7 cellular contexts compared by ENCODE assay signal in genomic region chr11:62337682-62338181, GRCh38. TPM values are rescaled to one million over a fixed set of nuclear protein-coding genes. Genes with fewer than 3 reads are reported as not detected.
DNase-seq lines count a peak whose midpoint lies in the region; ATAC-seq and TF ChIP-seq lines count a peak whose summit lies in the region.

No MANE protein-coding gene starts in this region.

- H3K4me3 ChIP-seq in GM06990 (replicated peaks; ENCODE audit: low read depth, low read length) = peak overlapping the region; percentile 76
- no peak overlapping the region for H3K4me3 ChIP-seq in KMS-11 (IDR thresholded peaks at IDR 0.05; ENCODE audit: insufficient read depth, low read depth, low read length)
- peak overlapping the region; percentile 46 for H3K4me3 ChIP-seq in ovary

- no peak for TF ChIP-seq POLR2A in ovary (IDR thresholded peaks at IDR 0.05)

- no peaks in the 10 kb centered on the region for H3K9me3 ChIP-seq in ovary

- TF ChIP-seq CTCF in GM06990 (IDR thresholded peaks at IDR 0.05; ENCODE audit: insufficient read depth, low read length, poor library complexity, severe bottlenecking) = no peak
- no peak for TF ChIP-seq CTCF in KMS-11 (conservative IDR thresholded peaks at IDR 0.05; ENCODE audit: low read depth, low read length)
- no peak for TF ChIP-seq CTCF in ovary (IDR thresholded peaks at IDR 0.05)

- H3K36me3 ChIP-seq in GM06990 (ENCODE audit: control insufficient read depth, insufficient read depth, low read length) (no peaks in the 10 kb centered on the region), KMS-11 (ENCODE audit: insufficient read depth) (no peaks in the 10 kb centered on the region), ovary (no peaks in the 10 kb centered on the region)

- H3K4me2 ChIP-seq in KMS-11 = peak overlapping the region; percentile 64

- DNase-seq in GM06990 (ENCODE audit: extremely low read depth, insufficient read length) = peak; percentile 24
- DNase-seq in activated T-cell treated with anti-CD3 and anti-CD28 coated beads, Interleukin-2, amount 50 U/mL, for 48 hours = peak; percentile 33 to 35
- DNase-seq in head of caudate nucleus = peak; percentile 7 to 75 (median 42)
- DNase-seq in ovary = peak in 4 of 5 donors; percentile 13 to 41 (median 24)
- DNase-seq in ureter (ENCODE audit: low spot score) = no peak

- peak overlapping the region; percentile 45; the same call in 1 of the 2 replicates for H3K9ac ChIP-seq in KMS-11

- intact Hi-C loops in head of caudate nucleus (cut with DNase I) (loop anchor here (5.0 kb wide), 1 partner anchor 40 kb away; no protein-coding TSS in a partner anchor), ovary (cut with DNase I) (no loop called here)

- H3K27me3 ChIP-seq in GM06990 (replicated peaks; ENCODE audit: control insufficient read depth, insufficient read depth, low read length) = no peaks in the 10 kb centered on the region; the same call in 1 of the 2 replicates
- no peaks in the 10 kb centered on the region; the same call in 1 of the 2 replicates for H3K27me3 ChIP-seq in KMS-11 (ENCODE audit: insufficient read depth, low read depth)
- H3K27me3 ChIP-seq in ovary = no peaks in the 10 kb centered on the region

- WGBS in ovary, 3 donors = 1 to 2% (median 2%) methylated on average over 48 to 50 of the region's 50 CpGs

- H3K4me1 ChIP-seq in KMS-11 (ENCODE audit: low read depth, poor library complexity, severe bottlenecking) (peaks cover 13% of the 10 kb centered on the region), ovary (ENCODE audit: insufficient read depth) (peaks cover 5% of the 10 kb centered on the region)

- H3K27ac ChIP-seq in KMS-11 (no peak overlapping the region), ovary (no peak overlapping the region)

- no peaks in the 10 kb centered on the region for H4K20me1 ChIP-seq in KMS-11 (ENCODE audit: insufficient read depth)

- H3K79me2 ChIP-seq in KMS-11 (ENCODE audit: insufficient read depth, low read depth) = no peaks in the 10 kb centered on the region

- H2AFZ ChIP-seq in KMS-11 (ENCODE audit: low read depth) = peak overlapping the region; percentile 95

- no peak for ATAC-seq in HG03175 (IDR thresholded peaks at IDR 0.05; ENCODE audit: unreplicated experiment)

- no peak for TF ChIP-seq EP300 in ovary (IDR thresholded peaks at IDR 0.05)

RNA-seq across cellular contexts. Expression of gene ASRGL1, which starts 0.5 kb away (rescaled TPM):
- total RNA-seq in ovary = 100 to 1,000 TPM in 1 of 7 donors, 10 to 100 TPM in 3, 1 to 10 TPM in 3; 1.6 to 143 (median 12.3) TPM
- 1 to 10 TPM; 2.9 to 3.7 TPM for polyA plus RNA-seq in ovary
- total RNA-seq in ureter = 6.2 TPM

RNA-seq across cellular contexts. Expression of gene SCGB1D4, which starts 38.9 kb away (rescaled TPM):
- total RNA-seq in ovary (10 to 100 TPM in 1 of 7 donors, 1 to 10 TPM in 2, not detected in 4; 1.1 to 25.3 (median 8.5) TPM), ureter (not detected)
- not detected for polyA plus RNA-seq in ovary
